8 cellular contexts compared by ENCODE assay signal in the genomic region with DNA sequence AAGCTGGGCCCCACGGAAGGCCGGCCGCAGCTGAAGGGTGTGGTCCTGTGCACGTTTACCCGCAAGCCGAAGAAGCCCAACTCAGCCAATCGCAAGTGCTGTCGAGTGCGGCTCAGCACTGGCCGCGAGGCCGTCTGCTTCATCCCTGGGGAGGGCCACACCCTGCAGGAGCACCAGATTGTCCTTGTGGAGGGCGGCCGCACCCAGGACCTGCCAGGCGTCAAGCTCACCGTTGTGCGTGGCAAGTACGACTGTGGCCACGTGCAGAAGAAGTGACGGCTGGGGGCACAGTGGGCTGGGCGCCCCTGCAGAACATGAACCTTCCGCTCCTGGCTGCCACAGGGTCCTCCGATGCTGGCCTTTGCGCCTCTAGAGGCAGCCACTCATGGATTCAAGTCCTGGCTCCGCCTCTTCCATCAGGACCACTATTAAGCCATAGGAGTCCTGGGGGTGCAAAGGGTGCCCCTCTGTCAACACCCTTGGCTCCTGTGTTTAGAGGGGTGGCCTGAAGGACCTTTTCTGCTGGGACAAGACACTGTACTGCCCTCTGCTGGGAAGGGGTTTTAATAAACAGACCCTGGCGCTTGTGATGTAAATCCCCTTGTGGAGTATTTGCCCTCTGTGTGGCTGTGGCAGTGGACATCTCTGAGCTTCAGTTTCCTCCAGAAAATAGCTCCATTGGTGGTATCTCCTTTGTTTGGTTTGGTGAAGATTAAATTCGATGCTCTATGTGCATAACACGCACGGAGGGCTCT. TPM values are rescaled to one million over a fixed set of nuclear protein-coding genes. Genes with fewer than 3 reads are reported as not detected.
A peak's percentile ranks its signal among the peaks of the same experiment; 100 is the strongest.
DNase-seq lines count a peak whose midpoint lies in the region; ATAC-seq and TF ChIP-seq lines count a peak whose summit lies in the region.

No MANE protein-coding gene starts in this region.

- peaks cover 17% of the 10 kb centered on the region for H3K4me1 Mint-ChIP-seq in mesothelial cell of epicardium

- DNase-seq in Right ventricle myocardium inferior (ENCODE audit: missing footprints) (peak; percentile 62), Right ventricle myocardium superior (no peak), NCI-H1694 treated with DMSO at 0.1 percent for 48 hours (lab: John Stamatoyannopoulos, UW) (peak; percentile 15), astrocyte of the cerebellum (ENCODE audit: low read depth) (no peak), mesothelial cell of epicardium (ENCODE audit: low spot score in 2 of 2, unreplicated experiment in 2 of 2) (no peak), GOT3 (lab: John Stamatoyannopoulos, UW) (no peak), NCI-H1105 treated with DMSO at 0.1 percent for 48 hours (lab: John Stamatoyannopoulos, UW) (no peak)

- no peak for ATAC-seq in Right ventricle myocardium inferior
- ATAC-seq in Right ventricle myocardium superior (ENCODE audit: poor library complexity) = no peak
- ATAC-seq in GM18502 (IDR thresholded peaks at IDR 0.05; ENCODE audit: poor library complexity, unreplicated experiment) = no peak

- intact Hi-C loops in Right ventricle myocardium inferior (cut with DNase I) = loop anchor here (5.0 kb wide), 1 partner anchor 300 kb away; no protein-coding TSS in a partner anchor
- intact Hi-C loops in Right ventricle myocardium superior (cut with DNase I) = loop anchor here (10.0 kb wide), 1 partner anchor 318 kb away; a partner anchor contains a TSS

- no peak overlapping the region for H3K4me3 ChIP-seq in astrocyte of the cerebellum (ENCODE audit: low read depth, low read length)

- H3K27ac Mint-ChIP-seq in mesothelial cell of epicardium = no peak overlapping the region

- in situ Hi-C loops in astrocyte of the cerebellum (cut with HindIII; ENCODE audit: low sequenced_read_pairs) = no loop called here

- no peaks in the 10 kb centered on the region for H3K27me3 Mint-ChIP-seq in mesothelial cell of epicardium (ENCODE audit: low read depth)

- H3K36me3 Mint-ChIP-seq in mesothelial cell of epicardium = peaks cover 33% of the 10 kb centered on the region

- H3K4me3 Mint-ChIP-seq in mesothelial cell of epicardium = peak overlapping the region; percentile 98

- H3K9me3 Mint-ChIP-seq in mesothelial cell of epicardium = peaks cover 18% of the 10 kb centered on the region

- TF ChIP-seq CTCF in astrocyte of the cerebellum (IDR thresholded peaks at IDR 0.05; ENCODE audit: low read depth, low read length, missing control alignments) = peak; percentile 46
- no peak for TF ChIP-seq CTCF in mesothelial cell of epicardium (IDR thresholded peaks at IDR 0.05; ENCODE audit: unreplicated experiment)

RNA-seq across cellular contexts. Expression of a gene that starts 1.9 kb away (rescaled TPM):
- total RNA-seq in Right ventricle myocardium inferior (67.9 TPM), Right ventricle myocardium superior (74.3 TPM), mesothelial cell of epicardium (22.3 to 24.3 TPM (median 23.5 TPM) in 3 replicates)

RNA-seq across cellular contexts. Expression of a gene that starts 2.0 kb away (rescaled TPM):
- total RNA-seq in Right ventricle myocardium inferior (16.0 TPM), Right ventricle myocardium superior (14.5 TPM), mesothelial cell of epicardium (59.0 to 70.7 TPM (median 61.3 TPM) in 3 replicates)

RNA-seq across cellular contexts. Expression of a gene that starts 20.6 kb away (rescaled TPM):
- total RNA-seq in Right ventricle myocardium inferior (not detected), Right ventricle myocardium superior (not detected), mesothelial cell of epicardium (1.8 to 2.2 TPM (median 2.0 TPM) in 3 replicates)

RNA-seq across cellular contexts. Expression of a gene that starts 32.8 kb away (rescaled TPM):
- total RNA-seq in Right ventricle myocardium inferior (17.9 TPM), Right ventricle myocardium superior (14.5 TPM), mesothelial cell of epicardium (13.4 to 13.9 TPM (median 13.5 TPM) in 3 replicates)

RNA-seq across cellular contexts. Expression of a gene that starts 33.2 kb away (rescaled TPM):
- total RNA-seq in Right ventricle myocardium inferior (99.8 TPM), Right ventricle myocardium superior (96.2 TPM), mesothelial cell of epicardium (45.2 to 46.5 TPM (median 45.7 TPM) in 3 replicates)

Comparison
In these comparisons a context has a peak if more than half of its experiments do, and no peak if none do; other contexts are left out.
1. DNase-seq: peak in Right ventricle myocardium inferior (single experiment) and NCI-H1694 treated with DMSO at 0.1 percent for 48 hours (single experiment); none in Right ventricle myocardium superior (single experiment), astrocyte of the cerebellum (single experiment), mesothelial cell of epicardium (0 of 2), GOT3 (single experiment) and NCI-H1105 treated with DMSO at 0.1 percent for 48 hours (single experiment).